In the genomic region with DNA sequence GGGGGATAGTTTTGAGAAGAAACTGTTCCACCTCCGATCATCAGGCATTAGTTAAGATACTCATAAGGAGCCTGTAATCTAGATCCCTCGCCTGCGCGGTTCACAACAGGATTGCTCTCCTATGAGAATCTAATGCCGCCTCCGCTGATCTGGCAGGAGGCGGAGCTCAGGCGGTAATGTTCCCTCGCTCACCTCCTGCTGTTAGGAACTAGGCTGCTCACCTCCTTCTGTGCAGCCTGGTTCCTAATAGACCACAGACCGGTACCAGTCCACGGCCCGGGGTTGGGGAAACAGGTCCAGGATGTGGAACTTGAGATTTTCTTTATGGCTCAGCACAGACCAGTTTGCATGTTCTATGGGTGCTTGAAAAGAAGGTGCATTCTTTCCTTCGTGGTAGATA, we compare ENCODE assay signal across 1 cellular context.
TF ChIP-seq lines count a peak whose summit lies in the region.

No MANE protein-coding gene starts in this region.

TF ChIP-seq in IMR-90, 13 proteins besides CTCF, POLR2A, EP300 and RAD21 (continued from another document):
- TF ChIP-seq, protein P1, sequence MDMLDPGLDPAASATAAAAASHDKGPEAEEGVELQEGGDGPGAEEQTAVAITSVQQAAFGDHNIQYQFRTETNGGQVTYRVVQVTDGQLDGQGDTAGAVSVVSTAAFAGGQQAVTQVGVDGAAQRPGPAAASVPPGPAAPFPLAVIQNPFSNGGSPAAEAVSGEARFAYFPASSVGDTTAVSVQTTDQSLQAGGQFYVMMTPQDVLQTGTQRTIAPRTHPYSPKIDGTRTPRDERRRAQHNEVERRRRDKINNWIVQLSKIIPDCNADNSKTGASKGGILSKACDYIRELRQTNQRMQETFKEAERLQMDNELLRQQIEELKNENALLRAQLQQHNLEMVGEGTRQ (IDR thresholded peaks at IDR 0.05; ENCODE audit: low read depth, low read length) = no peak
- TF ChIP-seq, protein P2, sequence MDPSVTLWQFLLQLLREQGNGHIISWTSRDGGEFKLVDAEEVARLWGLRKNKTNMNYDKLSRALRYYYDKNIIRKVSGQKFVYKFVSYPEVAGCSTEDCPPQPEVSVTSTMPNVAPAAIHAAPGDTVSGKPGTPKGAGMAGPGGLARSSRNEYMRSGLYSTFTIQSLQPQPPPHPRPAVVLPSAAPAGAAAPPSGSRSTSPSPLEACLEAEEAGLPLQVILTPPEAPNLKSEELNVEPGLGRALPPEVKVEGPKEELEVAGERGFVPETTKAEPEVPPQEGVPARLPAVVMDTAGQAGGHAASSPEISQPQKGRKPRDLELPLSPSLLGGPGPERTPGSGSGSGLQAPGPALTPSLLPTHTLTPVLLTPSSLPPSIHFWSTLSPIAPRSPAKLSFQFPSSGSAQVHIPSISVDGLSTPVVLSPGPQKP (IDR thresholded peaks at IDR 0.05; ENCODE audit: borderline replicate concordance, low read depth, low read length) = no peak
- no peak for TF ChIP-seq NFE2L2 (IDR thresholded peaks at IDR 0.05; ENCODE audit: low read depth, low read length)
- TF ChIP-seq RFX5 (IDR thresholded peaks at IDR 0.05; ENCODE audit: low read depth, low read length) = no peak
- no peak for TF ChIP-seq MAFK (IDR thresholded peaks at IDR 0.05; ENCODE audit: low read depth, low read length)
- TF ChIP-seq CEBPB (IDR thresholded peaks at IDR 0.05; ENCODE audit: low read depth, low read length) = no peak
- TF ChIP-seq MXI1 (IDR thresholded peaks at IDR 0.05; ENCODE audit: borderline replicate concordance, low read depth, low read length) = no peak
- no peak for TF ChIP-seq MAZ (IDR thresholded peaks at IDR 0.05; ENCODE audit: borderline replicate concordance, low read depth, low read length)
